In genomic region chr20:49179368-49180277, GRCh38 we compare ENCODE assay signal across 1 cellular context.
A peak's percentile ranks its signal among the peaks of the same experiment; 100 is the strongest.
TF ChIP-seq lines count a peak whose summit lies in the region.

No MANE protein-coding gene starts in this region.

TF ChIP-seq in HepG2, 621 proteins besides CTCF, POLR2A, EP300 and RAD21 (continued from another document and continues in another):
- TF ChIP-seq ZNF280B (CRISPR knock-in tag; IDR thresholded peaks at IDR 0.05; ENCODE audit: borderline replicate concordance), result no peak
- TF ChIP-seq ZNF317 (CRISPR knock-in tag; IDR thresholded peaks at IDR 0.05), result no peak
- no peak for TF ChIP-seq RBAK (CRISPR knock-in tag; IDR thresholded peaks at IDR 0.05)
- TF ChIP-seq PAWR (CRISPR knock-in tag; IDR thresholded peaks at IDR 0.05; ENCODE audit: borderline replicate concordance), result no peak
- TF ChIP-seq HOXA3 (CRISPR knock-in tag; IDR thresholded peaks at IDR 0.05), result no peak
- TF ChIP-seq NFIC (IDR thresholded peaks at IDR 0.05; ENCODE audit: low read length), result peak; percentile 56; the same call in 1 of the 2 replicates
- no peak for TF ChIP-seq ZNF326 (CRISPR knock-in tag; IDR thresholded peaks at IDR 0.05; ENCODE audit: borderline replicate concordance)
- TF ChIP-seq ZNF414 (CRISPR knock-in tag; IDR thresholded peaks at IDR 0.05), result peak; percentile 42; the same call in 1 of the 2 replicates
- TF ChIP-seq SOX13 (IDR thresholded peaks at IDR 0.05), result no peak
- peak in 1 of 2 experiments; percentile 87; a peak in 2 of 4 replicates for TF ChIP-seq SOX13 (CRISPR knock-in tag; conservative IDR thresholded peaks at IDR 0.05 in 1 of 2, IDR thresholded peaks at IDR 0.05 in 1 of 2)
- no peak for TF ChIP-seq MTA1 (CRISPR knock-in tag; IDR thresholded peaks at IDR 0.05; ENCODE audit: borderline replicate concordance)
- TF ChIP-seq ARNT (IDR thresholded peaks at IDR 0.05), result no peak
- no peak for TF ChIP-seq ZNF180 (CRISPR knock-in tag; IDR thresholded peaks at IDR 0.05; ENCODE audit: borderline replicate concordance, low read depth)
- no peak for TF ChIP-seq E2F5 (CRISPR knock-in tag; conservative IDR thresholded peaks at IDR 0.05)
- TF ChIP-seq SRY (CRISPR knock-in tag; IDR thresholded peaks at IDR 0.05), result no peak
- TF ChIP-seq SNAPC4 (CRISPR knock-in tag; IDR thresholded peaks at IDR 0.05), result no peak
- TF ChIP-seq STAT5B (CRISPR knock-in tag; IDR thresholded peaks at IDR 0.05), result no peak
- no peak for TF ChIP-seq ZBTB40 (IDR thresholded peaks at IDR 0.05)
- TF ChIP-seq ZBTB40 (CRISPR knock-in tag; IDR thresholded peaks at IDR 0.05), result no peak
- TF ChIP-seq ZBTB7A (CRISPR knock-in tag; IDR thresholded peaks at IDR 0.05), result no peak
- no peak for TF ChIP-seq ZMAT5 (CRISPR knock-in tag; IDR thresholded peaks at IDR 0.05; ENCODE audit: borderline replicate concordance, low read depth)
- 0 out of 2 replicates have a peak, but pooled peaks have one; percentile 33 for TF ChIP-seq NFE2L2 (IDR thresholded peaks at IDR 0.05; ENCODE audit: low read length)
- no peak for TF ChIP-seq MAX (IDR thresholded peaks at IDR 0.05)
- TF ChIP-seq CEBPB (IDR thresholded peaks at IDR 0.05; ENCODE audit: borderline replicate concordance, low read depth, low read length), result peak; percentile 98
- TF ChIP-seq LBX2 (CRISPR knock-in tag; IDR thresholded peaks at IDR 0.05; ENCODE audit: borderline replicate concordance), result no peak
- 0 out of 2 replicates have a peak, but pooled peaks have one; percentile 15 for TF ChIP-seq KDM3A (CRISPR knock-in tag; IDR thresholded peaks at IDR 0.05; ENCODE audit: low read depth)
- TF ChIP-seq ZNF670 (CRISPR knock-in tag; IDR thresholded peaks at IDR 0.05; ENCODE audit: borderline replicate concordance), result no peak
- TF ChIP-seq ZBTB8A (CRISPR knock-in tag; IDR thresholded peaks at IDR 0.05; ENCODE audit: borderline replicate concordance, low read depth), result 0 out of 2 replicates have a peak, but pooled peaks have one; percentile 72
- TF ChIP-seq SNAPC5 (CRISPR knock-in tag; IDR thresholded peaks at IDR 0.05; ENCODE audit: borderline replicate concordance), result no peak
- TF ChIP-seq KMT2B (CRISPR knock-in tag; IDR thresholded peaks at IDR 0.05), result no peak
- no peak for TF ChIP-seq ZNF644 (CRISPR knock-in tag; IDR thresholded peaks at IDR 0.05; ENCODE audit: low read depth)
- no peak for TF ChIP-seq ETS1 (CRISPR knock-in tag; IDR thresholded peaks at IDR 0.05)
- no peak for TF ChIP-seq GZF1 (CRISPR knock-in tag; IDR thresholded peaks at IDR 0.05)
- no peak; a peak in 1 of 4 replicates for TF ChIP-seq NR2F1 (CRISPR knock-in tag; IDR thresholded peaks at IDR 0.05)
- no peak for TF ChIP-seq ZNF572 (CRISPR knock-in tag; IDR thresholded peaks at IDR 0.05)
- peak; percentile 59 for TF ChIP-seq CREM (IDR thresholded peaks at IDR 0.05)
- no peak for TF ChIP-seq CREM (CRISPR knock-in tag; IDR thresholded peaks at IDR 0.05)
- TF ChIP-seq IRX3 (CRISPR knock-in tag; IDR thresholded peaks at IDR 0.05; ENCODE audit: borderline replicate concordance, low read depth), result no peak
